In genomic region chr2:127910415-127910814, GRCh38 we compare ENCODE assay signal across 38 cellular contexts.
"Had no signal": no experiment of that assay in that cellular context is flagged by ENCODE, and none has a peak within 500 bp of the region (broad histone marks: within the 10 kb centered on the region; RNA-seq: fewer than 3 reads in every experiment).

No MANE protein-coding gene starts in this region.

- H3K27me3 Mint-ChIP-seq: activated naive CD8-positive, alpha-beta T cell treated with anti-CD3 and anti-CD28 coated beads for 36 hours had no signal

- H3K36me3 Mint-ChIP-seq: activated naive CD4-positive, alpha-beta T cell treated with anti-CD3 and anti-CD28 coated beads, Interleukin-2, amount 10 ng/mL, durations not matched to agents 7 days and 5 days; activated naive CD4-positive, alpha-beta T cell treated with anti-CD3 and anti-CD28 coated beads, Interleukin-2, amount 50 U/mL, for 24 hours; activated naive CD4-positive, alpha-beta T cell treated with anti-CD3 and anti-CD28 coated beads, Interleukin-2, amount 50 U/mL, for 72 hours; activated naive CD8-positive, alpha-beta T cell; activated naive CD8-positive, alpha-beta T cell treated with anti-CD3 and anti-CD28 coated beads for 36 hours; activated naive CD8-positive, alpha-beta T cell treated with anti-CD3 and anti-CD28 coated beads, Interleukin-2, amount 10 ng/mL, durations not matched to agents 7 days and 5 days; brain had no signal

- H3K27ac ChIP-seq: adrenal gland, ascending aorta, body of pancreas, brain microvascular endothelial cell, breast epithelium, cardiac muscle cell had no signal

- H3K4me3 Mint-ChIP-seq: activated naive CD4-positive, alpha-beta T cell treated with anti-CD3 and anti-CD28 coated beads for 36 hours; activated naive CD4-positive, alpha-beta T cell treated with anti-CD3 and anti-CD28 coated beads, Interleukin-2, amount 10 ng/mL, durations not matched to agents 7 days and 5 days; activated naive CD4-positive, alpha-beta T cell treated with anti-CD3 and anti-CD28 coated beads, Interleukin-2, amount 50 U/mL, for 24 hours; activated naive CD8-positive, alpha-beta T cell; activated naive CD8-positive, alpha-beta T cell treated with anti-CD3 and anti-CD28 coated beads for 36 hours; activated naive CD8-positive, alpha-beta T cell treated with anti-CD3 and anti-CD28 coated beads, Interleukin-2, amount 10 ng/mL, durations not matched to agents 7 days and 5 days; activated naive CD8-positive, alpha-beta T cell treated with anti-CD3 and anti-CD28 coated beads, Interleukin-2, amount 50 U/mL, for 24 hours; activated T-cell treated with anti-CD3 and anti-CD28 coated beads, Interleukin-2, amount 50 U/mL, for 24 hours; activated T-cell treated with anti-CD3 and anti-CD28 coated beads, Interleukin-2, amount 50 U/mL, for 4 hours; activated T-cell treated with anti-CD3 and anti-CD28 coated beads, Interleukin-2, amount 50 U/mL, for 72 hours; activated T-helper 1 cell treated with anti-CD3 and anti-CD28 coated beads, Interleukin-12 subunit alpha, Interleukin-12 subunit beta, Interleukin-2, Interleukin-4 antibody, amounts not matched to agents 30 ng/mL and 10 ng/mL and 1 ng/mL, durations not matched to agents 14 hours and 24 hours and 36 hours; activated T-helper 17 cell treated with anti-CD3 and anti-CD28 coated beads, Interleukin-2, amount 50 U/mL, for 72 hours; brain had no signal

- H3K4me1 Mint-ChIP-seq: activated naive CD4-positive, alpha-beta T cell treated with anti-CD3 and anti-CD28 coated beads, Interleukin-2, amount 10 ng/mL, durations not matched to agents 7 days and 5 days; activated naive CD4-positive, alpha-beta T cell treated with anti-CD3 and anti-CD28 coated beads, Interleukin-2, amount 50 U/mL, for 24 hours; activated naive CD8-positive, alpha-beta T cell treated with anti-CD3 and anti-CD28 coated beads for 36 hours; activated naive CD8-positive, alpha-beta T cell treated with anti-CD3 and anti-CD28 coated beads, Interleukin-2, amount 10 ng/mL, durations not matched to agents 7 days and 5 days; activated naive CD8-positive, alpha-beta T cell treated with anti-CD3 and anti-CD28 coated beads, Interleukin-2, amount 50 U/mL, for 24 hours; activated T-helper 17 cell treated with anti-CD3 and anti-CD28 coated beads, Interleukin-2, amount 50 U/mL, for 72 hours; brain had no signal

- H3K27ac Mint-ChIP-seq: activated naive CD4-positive, alpha-beta T cell treated with anti-CD3 and anti-CD28 coated beads for 36 hours; activated naive CD4-positive, alpha-beta T cell treated with anti-CD3 and anti-CD28 coated beads, Interleukin-2, amount 10 ng/mL, durations not matched to agents 7 days and 5 days; activated naive CD4-positive, alpha-beta T cell treated with anti-CD3 and anti-CD28 coated beads, Interleukin-2, amount 50 U/mL, for 24 hours; activated naive CD4-positive, alpha-beta T cell treated with anti-CD3 and anti-CD28 coated beads, Interleukin-2, amount 50 U/mL, for 72 hours; activated naive CD8-positive, alpha-beta T cell; activated naive CD8-positive, alpha-beta T cell treated with anti-CD3 and anti-CD28 coated beads, Interleukin-2, amount 10 ng/mL, durations not matched to agents 7 days and 5 days; activated naive CD8-positive, alpha-beta T cell treated with anti-CD3 and anti-CD28 coated beads, Interleukin-2, amount 50 U/mL, for 24 hours; activated T-cell treated with anti-CD3 and anti-CD28 coated beads, Interleukin-2, amount 50 U/mL, for 24 hours; activated T-cell treated with anti-CD3 and anti-CD28 coated beads, Interleukin-2, amount 50 U/mL, for 72 hours; activated T-helper 1 cell treated with anti-CD3 and anti-CD28 coated beads, Interleukin-12 subunit alpha, Interleukin-12 subunit beta, Interleukin-2, Interleukin-4 antibody, amounts not matched to agents 30 ng/mL and 10 ng/mL and 1 ng/mL, durations not matched to agents 14 hours and 24 hours and 36 hours; activated T-helper 17 cell treated with anti-CD3 and anti-CD28 coated beads, Interleukin-2, amount 50 U/mL, for 72 hours; activated T-helper 2 cell treated with anti-CD3 and anti-CD28 coated beads, Interferon-gamma antibody, Interleukin-2, Interleukin-4, amounts not matched to agents 10 μg/mL and 5 μg/mL and 100 μg/mL, durations not matched to agents 14 hours and 24 hours and 36 hours; brain had no signal

- H3K36me3 ChIP-seq: adrenal gland, ascending aorta, brain microvascular endothelial cell, breast epithelium, cardiac muscle cell had no signal

- H3K9me3 Mint-ChIP-seq: activated naive CD4-positive, alpha-beta T cell treated with anti-CD3 and anti-CD28 coated beads for 36 hours; activated naive CD4-positive, alpha-beta T cell treated with anti-CD3 and anti-CD28 coated beads, Interleukin-2, amount 10 ng/mL, durations not matched to agents 7 days and 5 days; activated naive CD4-positive, alpha-beta T cell treated with anti-CD3 and anti-CD28 coated beads, Interleukin-2, amount 50 U/mL, for 24 hours; activated naive CD4-positive, alpha-beta T cell treated with anti-CD3 and anti-CD28 coated beads, Interleukin-2, amount 50 U/mL, for 72 hours; activated naive CD8-positive, alpha-beta T cell treated with anti-CD3 and anti-CD28 coated beads for 36 hours; activated naive CD8-positive, alpha-beta T cell treated with anti-CD3 and anti-CD28 coated beads, Interleukin-2, amount 10 ng/mL, durations not matched to agents 7 days and 5 days; activated naive CD8-positive, alpha-beta T cell treated with anti-CD3 and anti-CD28 coated beads, Interleukin-2, amount 50 U/mL, for 24 hours; activated T-cell treated with anti-CD3 and anti-CD28 coated beads, Interleukin-2, amount 50 U/mL, for 24 hours; activated T-cell treated with anti-CD3 and anti-CD28 coated beads, Interleukin-2, amount 50 U/mL, for 4 hours; activated T-helper 1 cell treated with anti-CD3 and anti-CD28 coated beads, Interleukin-12 subunit alpha, Interleukin-12 subunit beta, Interleukin-2, Interleukin-4 antibody, amounts not matched to agents 30 ng/mL and 10 ng/mL and 1 ng/mL, durations not matched to agents 14 hours and 24 hours and 36 hours; activated T-helper 17 cell treated with anti-CD3 and anti-CD28 coated beads, Interleukin-2, amount 50 U/mL, for 72 hours; activated T-helper 2 cell treated with anti-CD3 and anti-CD28 coated beads, Interferon-gamma antibody, Interleukin-2, Interleukin-4, amounts not matched to agents 10 μg/mL and 5 μg/mL and 100 μg/mL, durations not matched to agents 14 hours and 24 hours and 36 hours; brain had no signal

- ATAC-seq: activated naive CD4-positive, alpha-beta T cell treated with anti-CD3 and anti-CD28 coated beads, Interleukin-2, amount 50 U/mL, for 72 hours; activated naive CD8-positive, alpha-beta T cell treated with anti-CD3 and anti-CD28 coated beads, Interleukin-2, amount 50 U/mL, for 24 hours; activated T-cell treated with anti-CD3 and anti-CD28 coated beads, Interleukin-2, amount 50 U/mL, for 4 hours; activated T-cell treated with anti-CD3 and anti-CD28 coated beads, Interleukin-2, amount 50 U/mL, for 72 hours; activated T-helper 17 cell treated with anti-CD3 and anti-CD28 coated beads, Interleukin-2, amount 50 U/mL, for 72 hours; body of pancreas had no signal

- H3K27me3 ChIP-seq: adrenal gland, ascending aorta, body of pancreas, brain microvascular endothelial cell, breast epithelium had no signal

- DNase-seq: activated gamma-delta T cell; activated gamma-delta T cell treated with Interleukin-2 at 50 U/mL for 16 hours; activated naive CD4-positive, alpha-beta T cell; activated naive CD4-positive, alpha-beta T cell treated with anti-CD3 and anti-CD28 coated beads for 36 hours; activated naive CD4-positive, alpha-beta T cell treated with anti-CD3 and anti-CD28 coated beads, Interleukin-2, amount 10 ng/mL, durations not matched to agents 7 days and 5 days; activated naive CD4-positive, alpha-beta T cell treated with anti-CD3 and anti-CD28 coated beads, Interleukin-2, amount 50 U/mL, for 16 hours; activated naive CD4-positive, alpha-beta T cell treated with Interleukin-2 at 50 U/mL for 16 hours; activated naive CD8-positive, alpha-beta T cell treated with anti-CD3 and anti-CD28 coated beads for 36 hours; activated naive CD8-positive, alpha-beta T cell treated with anti-CD3 and anti-CD28 coated beads, Interleukin-2, amount 10 ng/mL, durations not matched to agents 7 days and 5 days; activated naive CD8-positive, alpha-beta T cell treated with anti-CD3 and anti-CD28 coated beads, Interleukin-2, amount 50 U/mL, for 24 hours; activated T-cell treated with anti-CD3 and anti-CD28 coated beads, Interleukin-2, amount 50 U/mL, for 1 hour; activated T-cell treated with anti-CD3 and anti-CD28 coated beads, Interleukin-2, amount 50 U/mL, for 24 hours; activated T-cell treated with anti-CD3 and anti-CD28 coated beads, Interleukin-2, amount 50 U/mL, for 4 hours; activated T-cell treated with anti-CD3 and anti-CD28 coated beads, Interleukin-2, amount 50 U/mL, for 48 hours; activated T-cell treated with anti-CD3 and anti-CD28 coated beads, Interleukin-2, amount 50 U/mL, for 72 hours; adrenal gland; amniotic stem cell; amygdala; anterior cingulate cortex; aorta; body of pancreas; brain microvascular endothelial cell; caudate nucleus; central memory CD4-positive, alpha-beta T cell; cerebellar nuclear complex had no signal

- H3K9me3 ChIP-seq: adrenal gland, ascending aorta, body of pancreas, breast epithelium had no signal

- H3K4me3 ChIP-seq: adrenal gland, ascending aorta, body of pancreas, breast epithelium, cardiac muscle cell had no signal

- FAIRE-seq: astrocyte, bronchial epithelial cell, colon had no signal

- H3K4me1 ChIP-seq: adrenal gland, ascending aorta, body of pancreas, breast epithelium had no signal
